ENCODE assay signal across 10 cellular contexts in genomic region chr5:139181835-139182452, GRCh38. TPM values are rescaled to one million over a fixed set of nuclear protein-coding genes. Genes with fewer than 3 reads are reported as not detected.
DNase-seq lines count a peak whose midpoint lies in the region; ATAC-seq and TF ChIP-seq lines count a peak whose summit lies in the region.
"Had no signal": no experiment of that assay in that cellular context is flagged by ENCODE, and none has a peak within 500 bp of the region (broad histone marks: within the 10 kb centered on the region; RNA-seq: fewer than 3 reads in every experiment).

No MANE protein-coding gene starts in this region.

- H3K4me1 ChIP-seq in HAP-1 (peaks cover 38% of the 10 kb centered on the region), Panc1 (ENCODE audit: control insufficient read depth, insufficient read depth, low read length) (peaks cover 12% of the 10 kb centered on the region), subcutaneous abdominal adipose tissue (ENCODE audit: control insufficient read depth in 5 of 5, insufficient read depth in 5 of 5, low read length in 5 of 5) (peaks cover 13 to 46% (median 41%) of the 10 kb centered on the region in 5 donors), right atrium auricular region (peaks cover 0 to 73% of the 10 kb centered on the region in 2 donors)

- CTCF ChIA-PET in Panc1 (lab: Charles Lee): no interaction called here

- H3K9me3 ChIP-seq in HAP-1: no peaks in the 10 kb centered on the region
- no peaks in the 10 kb centered on the region for H3K9me3 ChIP-seq in Panc1 (ENCODE audit: control insufficient read depth, insufficient read depth, low read depth, low read length)
- H3K9me3 ChIP-seq in subcutaneous abdominal adipose tissue (ENCODE audit: control insufficient read depth in 5 of 5, low read length in 5 of 5): no peaks in the 10 kb centered on the region
- H3K9me3 ChIP-seq in right atrium auricular region: no peaks in the 10 kb centered on the region
- H3K9me3 ChIP-seq: SJSA1 had no signal

- no peak overlapping the region for H3K4me3 ChIP-seq in HAP-1
- H3K4me3 ChIP-seq in Panc1 (ENCODE audit: low read depth in 2 of 2, low read length in 2 of 2): no peak overlapping the region
- H3K4me3 ChIP-seq in subcutaneous abdominal adipose tissue (ENCODE audit: low read depth in 1 of 5, low read length in 5 of 5): peak overlapping the region in 3 of 5 donors; percentile 9 to 29 (median 27)
- H3K4me3 ChIP-seq in right atrium auricular region: no peak overlapping the region
- H3K4me3 ChIP-seq: SJSA1 had no signal

- in situ Hi-C loops in HAP-1 (cut with MboI; ENCODE audit: low sequenced_read_pairs) (no loop called here), Panc1 (cut with HindIII; ENCODE audit: low pct_unique_long_range_greater_than_20kb, low sequenced_read_pairs) (no loop called here)

- H3K9ac ChIP-seq in subcutaneous abdominal adipose tissue (ENCODE audit: low read length in 5 of 5): peak overlapping the region in 2 of 5 donors; percentile 42 to 43

- H3K27ac ChIP-seq in Panc1 (ENCODE audit: low read length) (no peak overlapping the region), subcutaneous abdominal adipose tissue (ENCODE audit: low read depth, low read length) (no peak overlapping the region), right atrium auricular region (no peak overlapping the region)
- H3K27ac ChIP-seq: SJSA1 had no signal

- POLR2A ChIA-PET in Panc1 (lab: Charles Lee): no interaction called here

- H3K27me3 ChIP-seq in HAP-1 (ENCODE audit: low read depth) (no peaks in the 10 kb centered on the region), Panc1 (ENCODE audit: control insufficient read depth, insufficient read depth, low read length) (no peaks in the 10 kb centered on the region), subcutaneous abdominal adipose tissue (ENCODE audit: control insufficient read depth in 5 of 5, insufficient read depth in 4 of 5, low read length in 5 of 5) (no peaks in the 10 kb centered on the region), right atrium auricular region (no peaks in the 10 kb centered on the region)
- H3K27me3 ChIP-seq: SJSA1 had no signal

- DNase-seq in HAP-1 (ENCODE audit: low spot score in 2 of 2) (peak; percentile 14 to 48), Panc1 (ENCODE audit: low read depth, low spot score) (peak; percentile 7), fibroblast of peridontal ligament (ENCODE audit: extremely low read depth) (peak; percentile 43), right atrium auricular region (ENCODE audit: low spot score) (no peak)
- DNase-seq in stimulated activated CD4-positive, alpha-beta T cell treated with anti-CD3 and anti-CD28 coated beads, Interleukin-1b, Interleukin-23, amount 100 ng/mL, for 48 hours: no peak
- DNase-seq: activated CD8-positive, alpha-beta memory T cell treated with anti-CD3 and anti-CD28 coated beads, Interleukin-2, amount 10 ng/mL, durations not matched to agents 7 days and 5 days; stimulated activated CD4-positive, alpha-beta T cell treated with anti-CD3 and anti-CD28 coated beads, Interleukin-15, amount 100 ng/mL, for 24 hours had no signal

- intact Hi-C loops in Panc1 (cut with micrococcal nuclease; ENCODE audit: unreplicated experiment): no loop called here

- BruUV-seq in Panc1 (replicated peaks; lab: Mats Ljungman, UMichigan): no TSS peak

- TF ChIP-seq CTCF in Panc1 (IDR thresholded peaks at IDR 0.05) (no peak), right atrium auricular region (IDR thresholded peaks at IDR 0.05) (no peak)

- H3K36me3 ChIP-seq in HAP-1 (replicated peaks) (no peaks in the 10 kb centered on the region), Panc1 (ENCODE audit: control insufficient read depth, insufficient read depth, low read length) (no peaks in the 10 kb centered on the region), subcutaneous abdominal adipose tissue (ENCODE audit: control insufficient read depth in 5 of 5, insufficient read depth in 5 of 5, low read length in 5 of 5) (no peaks in the 10 kb centered on the region), right atrium auricular region (no peaks in the 10 kb centered on the region)

- ATAC-seq in Panc1: no peak
- no peak for ATAC-seq in GM18870 (IDR thresholded peaks at IDR 0.05; ENCODE audit: unreplicated experiment)
- ATAC-seq: activated CD8-positive, alpha-beta memory T cell treated with anti-CD3 and anti-CD28 coated beads, Interleukin-2, amount 10 ng/mL, durations not matched to agents 7 days and 5 days had no signal

RNA-seq across cellular contexts. Expression of gene SIL1, which starts 16.2 kb away (rescaled TPM):
- total RNA-seq in Panc1 (2021; ENCODE audit: unreplicated experiment) (35.4 TPM), right atrium auricular region (10 to 100 TPM; 32.7 to 41.3 TPM)
- polyA plus RNA-seq in Panc1 (2012; ENCODE audit: insufficient read length): 44.4 TPM

Comparison
In these comparisons a context has a peak if more than half of its experiments do, and no peak if none do; other contexts are left out.
1. DNase-seq: peak in HAP-1 (2 of 2), Panc1 (single experiment) and fibroblast of peridontal ligament (single experiment); none in right atrium auricular region (single experiment) and stimulated activated CD4-positive, alpha-beta T cell treated with anti-CD3 and anti-CD28 coated beads, Interleukin-1b, Interleukin-23, amount 100 ng/mL, for 48 hours (single experiment).
2. H3K4me3 ChIP-seq: peak in subcutaneous abdominal adipose tissue (3 of 5); none in HAP-1 (single experiment), Panc1 (0 of 2) and right atrium auricular region (0 of 2).